In the genomic region with DNA sequence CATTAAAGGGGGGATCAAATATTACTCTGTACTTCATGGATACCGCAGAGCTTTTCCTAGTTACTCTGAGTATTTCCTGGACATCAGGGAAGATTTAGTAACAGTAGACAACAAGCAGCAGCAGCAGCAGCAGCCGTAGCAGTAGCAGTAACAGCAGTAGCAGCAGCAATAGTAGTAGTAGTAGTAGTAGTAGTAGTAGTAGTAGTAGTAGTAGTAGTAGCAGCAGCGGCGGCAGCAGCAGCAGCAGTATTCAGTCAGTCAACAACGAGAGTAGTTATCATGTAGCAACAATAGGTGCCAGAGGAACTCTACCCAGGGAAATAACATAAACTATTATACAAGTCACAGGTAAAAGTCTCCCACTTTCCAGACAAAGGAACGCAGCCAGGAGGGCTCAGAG, we compare ENCODE assay signal across 20 cellular contexts. TPM values are rescaled to one million over a fixed set of nuclear protein-coding genes. Genes with fewer than 3 reads are reported as not detected.
DNase-seq lines count a peak whose midpoint lies in the region; ATAC-seq and TF ChIP-seq lines count a peak whose summit lies in the region.
"Had no signal": no experiment of that assay in that cellular context is flagged by ENCODE, and none has a peak within 500 bp of the region (broad histone marks: within the 10 kb centered on the region; RNA-seq: fewer than 3 reads in every experiment).

No MANE protein-coding gene starts in this region.

- WGBS in heart right ventricle, 2 donors, result 58 to 75% methylated on average over 6 of the region's 6 CpGs

- H3K4me1 Mint-ChIP-seq in naive thymus-derived CD4-positive, alpha-beta T cell, result peaks cover 37 to 96% (median 92%) of the 10 kb centered on the region in 7 donors
- H3K4me1 Mint-ChIP-seq in T-cell, result peaks cover 87 to 91% (median 87%) of the 10 kb centered on the region in 3 donors

- H3K4me1 ChIP-seq in heart right ventricle, result peaks cover 0 to 62% (median 21%) of the 10 kb centered on the region in 9 donors
- H3K4me1 ChIP-seq in naive thymus-derived CD4-positive, alpha-beta T cell (ENCODE audit: control insufficient read depth in 2 of 2, insufficient read depth in 2 of 2, low read length in 2 of 2), result peaks cover 12 to 65% of the 10 kb centered on the region in 2 donors
- peaks cover 31% of the 10 kb centered on the region for H3K4me1 ChIP-seq in vagina

- TF ChIP-seq CTCF in heart right ventricle (IDR thresholded peaks at IDR 0.05), result no peak
- no peak for TF ChIP-seq CTCF in vagina (IDR thresholded peaks at IDR 0.05)

- peaks cover 0 to 9% (median 3%) of the 10 kb centered on the region in 5 donors for H3K36me3 Mint-ChIP-seq in naive thymus-derived CD4-positive, alpha-beta T cell
- H3K36me3 Mint-ChIP-seq in T-cell, result no peaks in the 10 kb centered on the region

- H3K4me3 ChIP-seq in heart right ventricle (no peak overlapping the region), vagina (no peak overlapping the region)
- no peak overlapping the region for H3K4me3 ChIP-seq in naive thymus-derived CD4-positive, alpha-beta T cell (ENCODE audit: low read length)
- H3K4me3 ChIP-seq: body of pancreas, HAP-1, SK-N-MC had no signal

- H3K27me3 ChIP-seq in heart right ventricle (no peaks in the 10 kb centered on the region), vagina (no peaks in the 10 kb centered on the region)
- no peaks in the 10 kb centered on the region for H3K27me3 ChIP-seq in naive thymus-derived CD4-positive, alpha-beta T cell (ENCODE audit: control insufficient read depth in 2 of 2, insufficient read depth in 2 of 2, low read length in 2 of 2)
- H3K27me3 ChIP-seq: body of pancreas had no signal

- H3K27ac Mint-ChIP-seq in naive thymus-derived CD4-positive, alpha-beta T cell, result peak overlapping the region in 5 of 9 donors; percentile 2 to 66 (median 38)
- H3K27ac Mint-ChIP-seq in T-cell, result no peak overlapping the region
- H3K27ac Mint-ChIP-seq: activated naive CD8-positive, alpha-beta T cell; activated T-cell treated with anti-CD3 and anti-CD28 coated beads, Interleukin-2, amount 50 U/mL, for 72 hours; dendritic cell treated with granulocyte-macrophage colony-stimulating factor and Interleukin-4, amounts not matched to agents 40 ng/mL and 50 ng/mL, for 4 days; stimulated activated naive CD8-positive, alpha-beta T cell treated with anti-CD3 and anti-CD28 coated beads, Interleukin-15, Interleukin-2, amounts not matched to agents 100 ng/mL and 50 ng/mL, for 24 hours had no signal

- no peak for TF ChIP-seq POLR2A in vagina (IDR thresholded peaks at IDR 0.05)

- no peaks in the 10 kb centered on the region for H3K27me3 Mint-ChIP-seq in naive thymus-derived CD4-positive, alpha-beta T cell
- H3K27me3 Mint-ChIP-seq in T-cell, result no peaks in the 10 kb centered on the region
- H3K27me3 Mint-ChIP-seq: activated naive CD8-positive, alpha-beta T cell; stimulated activated naive CD8-positive, alpha-beta T cell treated with anti-CD3 and anti-CD28 coated beads, Interleukin-15, Interleukin-2, amounts not matched to agents 100 ng/mL and 50 ng/mL, for 24 hours had no signal

- H3K9me3 ChIP-seq in heart right ventricle (no peaks in the 10 kb centered on the region), vagina (no peaks in the 10 kb centered on the region)
- H3K9me3 ChIP-seq in naive thymus-derived CD4-positive, alpha-beta T cell (ENCODE audit: control insufficient read depth in 2 of 3, low read length in 3 of 3), result no peaks in the 10 kb centered on the region
- H3K9me3 ChIP-seq: body of pancreas, HAP-1 had no signal

- peaks cover 0 to 6% (median 0%) of the 10 kb centered on the region in 11 donors for H3K9me3 Mint-ChIP-seq in naive thymus-derived CD4-positive, alpha-beta T cell
- H3K9me3 Mint-ChIP-seq in T-cell, result no peaks in the 10 kb centered on the region
- H3K9me3 Mint-ChIP-seq: activated T-cell treated with anti-CD3 and anti-CD28 coated beads, Interleukin-2, amount 50 U/mL, for 72 hours; dendritic cell treated with granulocyte-macrophage colony-stimulating factor and Interleukin-4, amounts not matched to agents 40 ng/mL and 50 ng/mL, for 4 days; stimulated activated naive CD8-positive, alpha-beta T cell treated with anti-CD3 and anti-CD28 coated beads, Interleukin-15, Interleukin-2, amounts not matched to agents 100 ng/mL and 50 ng/mL, for 24 hours had no signal

- POLR2A ChIA-PET in naive thymus-derived CD4-positive, alpha-beta T cell (lab: Charles Lee), result interaction anchor here (0.6 kb wide), 1 partner anchor 64 kb away, joined by 3 read pairs; no protein-coding TSS in a partner anchor
- POLR2A ChIA-PET in T-cell (lab: Charles Lee), result no interaction called here

- H3K36me3 ChIP-seq in heart right ventricle (no peaks in the 10 kb centered on the region), vagina (no peaks in the 10 kb centered on the region)
- no peaks in the 10 kb centered on the region for H3K36me3 ChIP-seq in naive thymus-derived CD4-positive, alpha-beta T cell (ENCODE audit: control insufficient read depth in 2 of 3, insufficient read depth in 3 of 3, low read length in 3 of 3)
- H3K36me3 ChIP-seq: HAP-1 had no signal

- CTCF ChIA-PET in naive thymus-derived CD4-positive, alpha-beta T cell (lab: Charles Lee), result interaction anchor here (0.6 to 1.6 kb wide), 3 partner anchors 9 to 669 kb away, joined by 3 to 4 read pairs (median 3); no protein-coding TSS in a partner anchor
- CTCF ChIA-PET in T-cell (lab: Charles Lee), result no interaction called here

- ATAC-seq in heart right ventricle (no peak), left ventricle myocardium superior (no peak), T-cell (replicated peaks in 1 of 4) (no peak)
- ATAC-seq in naive thymus-derived CD4-positive, alpha-beta T cell, result no peak

- peak overlapping the region in 6 of 10 donors; percentile 67 to 88 (median 79) for H3K27ac ChIP-seq in heart right ventricle
- peak overlapping the region; percentile 95 for H3K27ac ChIP-seq in cingulate gyrus (ENCODE audit: low read depth, low read length)
- H3K27ac ChIP-seq in naive thymus-derived CD4-positive, alpha-beta T cell (ENCODE audit: low read depth, low read length), result no peak overlapping the region
- H3K27ac ChIP-seq in vagina, result peak overlapping the region; percentile 79
- H3K27ac ChIP-seq: SK-N-MC had no signal

- H3K4me3 Mint-ChIP-seq in naive thymus-derived CD4-positive, alpha-beta T cell, result peak overlapping the region in 1 of 10 donors; percentile 63
- no peak overlapping the region for H3K4me3 Mint-ChIP-seq in T-cell
- H3K4me3 Mint-ChIP-seq: activated naive CD8-positive, alpha-beta T cell; activated T-cell treated with anti-CD3 and anti-CD28 coated beads, Interleukin-2, amount 50 U/mL, for 72 hours; dendritic cell treated with granulocyte-macrophage colony-stimulating factor and Interleukin-4, amounts not matched to agents 40 ng/mL and 50 ng/mL, for 4 days; stimulated activated naive CD8-positive, alpha-beta T cell treated with anti-CD3 and anti-CD28 coated beads, Interleukin-15, Interleukin-2, amounts not matched to agents 100 ng/mL and 50 ng/mL, for 24 hours had no signal

- intact Hi-C loops in heart right ventricle (cut with DNase I) (loop anchor here in 6 of 10 donors (5.0 to 10.0 kb wide), 4 partner anchors 53 to 84 kb away; no protein-coding TSS in a partner anchor), left ventricle myocardium superior (cut with micrococcal nuclease) (no loop called here), vagina (cut with DNase I) (no loop called here)
- intact Hi-C loops in naive thymus-derived CD4-positive, alpha-beta T cell (cut with micrococcal nuclease), result loop anchor here in 1 of 2 donors (5.0 kb wide), 1 partner anchor 37 kb away; no protein-coding TSS in a partner anchor

- DNase-seq in heart right ventricle (no peak), left ventricle myocardium superior (no peak), vagina (ENCODE audit: extremely low spot score in 2 of 2) (no peak), T-cell (no peak), NCI-H2081 treated with DMSO at 0.1 percent for 48 hours (lab: John Stamatoyannopoulos, UW) (no peak), Ammon's horn (ENCODE audit: low spot score) (no peak)
- DNase-seq in naive thymus-derived CD4-positive, alpha-beta T cell, result no peak
- DNase-seq: activated CD4-positive, alpha-beta T cell treated with anti-CD3 and anti-CD28 coated beads for 1 hour; activated T-cell treated with anti-CD3 and anti-CD28 coated beads, Interleukin-2, amount 50 U/mL, for 72 hours; body of pancreas; occipital lobe; retina; stimulated activated CD4-positive, alpha-beta T cell treated with anti-CD3 and anti-CD28 coated beads, Interleukin-2, amount 100 ng/mL, for 24 hours; T1000 had no signal

RNA-seq across cellular contexts. Expression of a gene that starts 1.1 kb away (rescaled TPM):
- total RNA-seq in heart right ventricle, result 10 to 100 TPM; 31.6 to 73.7 (median 43.4) TPM
- 10 to 100 TPM; 32.0 to 45.3 TPM for polyA plus RNA-seq in heart right ventricle
- 39.6 TPM for total RNA-seq in left ventricle myocardium superior
- total RNA-seq in naive thymus-derived CD4-positive, alpha-beta T cell, result 100 to 1,000 TPM in 4 of 5 experiments, 10 to 100 TPM in 1; 75.1 to 214 (median 128) TPM
- 10 to 100 TPM; 22.2 to 40.2 TPM for polyA plus RNA-seq in naive thymus-derived CD4-positive, alpha-beta T cell
- total RNA-seq in vagina, result 88.4 TPM
- 100 to 1,000 TPM in 4 of 5 donors, 10 to 100 TPM in 1; 96.2 to 170 (median 162) TPM for total RNA-seq in T-cell

Comparison
In these comparisons a context has a peak if more than half of its experiments do, and no peak if none do; other contexts are left out.
1. intact Hi-C loops: an anchor here in heart right ventricle (5.0 to 10.0 kb wide); none called in left ventricle myocardium superior and vagina.
2. H3K27ac Mint-ChIP-seq: peak in naive thymus-derived CD4-positive, alpha-beta T cell (5 of 9); none in T-cell (0 of 2).